ENCODE assay signal across 1 cellular context in the genomic region with DNA sequence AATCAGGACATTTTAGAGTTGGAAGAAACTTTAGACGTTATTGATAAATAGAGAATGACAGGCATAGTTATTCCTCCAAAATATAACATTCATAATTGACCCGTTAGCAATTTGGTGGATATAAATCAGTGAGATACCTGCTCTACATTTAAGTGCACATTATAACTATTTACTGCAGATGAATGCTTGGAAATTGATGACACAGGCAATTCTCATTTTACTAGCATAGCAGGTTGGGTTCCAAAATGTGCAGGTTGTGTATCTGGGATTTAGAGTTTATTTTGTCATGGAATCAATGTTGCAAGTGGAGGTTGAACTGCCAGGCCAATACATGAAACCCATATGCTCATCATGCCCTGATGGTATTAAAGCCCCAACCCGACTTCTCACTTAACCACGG.
TF ChIP-seq lines count a peak whose summit lies in the region.

No MANE protein-coding gene starts in this region.

TF ChIP-seq in HepG2, 621 proteins besides CTCF, POLR2A, EP300 and RAD21 (continued from another document):
- TF ChIP-seq, protein P1, sequence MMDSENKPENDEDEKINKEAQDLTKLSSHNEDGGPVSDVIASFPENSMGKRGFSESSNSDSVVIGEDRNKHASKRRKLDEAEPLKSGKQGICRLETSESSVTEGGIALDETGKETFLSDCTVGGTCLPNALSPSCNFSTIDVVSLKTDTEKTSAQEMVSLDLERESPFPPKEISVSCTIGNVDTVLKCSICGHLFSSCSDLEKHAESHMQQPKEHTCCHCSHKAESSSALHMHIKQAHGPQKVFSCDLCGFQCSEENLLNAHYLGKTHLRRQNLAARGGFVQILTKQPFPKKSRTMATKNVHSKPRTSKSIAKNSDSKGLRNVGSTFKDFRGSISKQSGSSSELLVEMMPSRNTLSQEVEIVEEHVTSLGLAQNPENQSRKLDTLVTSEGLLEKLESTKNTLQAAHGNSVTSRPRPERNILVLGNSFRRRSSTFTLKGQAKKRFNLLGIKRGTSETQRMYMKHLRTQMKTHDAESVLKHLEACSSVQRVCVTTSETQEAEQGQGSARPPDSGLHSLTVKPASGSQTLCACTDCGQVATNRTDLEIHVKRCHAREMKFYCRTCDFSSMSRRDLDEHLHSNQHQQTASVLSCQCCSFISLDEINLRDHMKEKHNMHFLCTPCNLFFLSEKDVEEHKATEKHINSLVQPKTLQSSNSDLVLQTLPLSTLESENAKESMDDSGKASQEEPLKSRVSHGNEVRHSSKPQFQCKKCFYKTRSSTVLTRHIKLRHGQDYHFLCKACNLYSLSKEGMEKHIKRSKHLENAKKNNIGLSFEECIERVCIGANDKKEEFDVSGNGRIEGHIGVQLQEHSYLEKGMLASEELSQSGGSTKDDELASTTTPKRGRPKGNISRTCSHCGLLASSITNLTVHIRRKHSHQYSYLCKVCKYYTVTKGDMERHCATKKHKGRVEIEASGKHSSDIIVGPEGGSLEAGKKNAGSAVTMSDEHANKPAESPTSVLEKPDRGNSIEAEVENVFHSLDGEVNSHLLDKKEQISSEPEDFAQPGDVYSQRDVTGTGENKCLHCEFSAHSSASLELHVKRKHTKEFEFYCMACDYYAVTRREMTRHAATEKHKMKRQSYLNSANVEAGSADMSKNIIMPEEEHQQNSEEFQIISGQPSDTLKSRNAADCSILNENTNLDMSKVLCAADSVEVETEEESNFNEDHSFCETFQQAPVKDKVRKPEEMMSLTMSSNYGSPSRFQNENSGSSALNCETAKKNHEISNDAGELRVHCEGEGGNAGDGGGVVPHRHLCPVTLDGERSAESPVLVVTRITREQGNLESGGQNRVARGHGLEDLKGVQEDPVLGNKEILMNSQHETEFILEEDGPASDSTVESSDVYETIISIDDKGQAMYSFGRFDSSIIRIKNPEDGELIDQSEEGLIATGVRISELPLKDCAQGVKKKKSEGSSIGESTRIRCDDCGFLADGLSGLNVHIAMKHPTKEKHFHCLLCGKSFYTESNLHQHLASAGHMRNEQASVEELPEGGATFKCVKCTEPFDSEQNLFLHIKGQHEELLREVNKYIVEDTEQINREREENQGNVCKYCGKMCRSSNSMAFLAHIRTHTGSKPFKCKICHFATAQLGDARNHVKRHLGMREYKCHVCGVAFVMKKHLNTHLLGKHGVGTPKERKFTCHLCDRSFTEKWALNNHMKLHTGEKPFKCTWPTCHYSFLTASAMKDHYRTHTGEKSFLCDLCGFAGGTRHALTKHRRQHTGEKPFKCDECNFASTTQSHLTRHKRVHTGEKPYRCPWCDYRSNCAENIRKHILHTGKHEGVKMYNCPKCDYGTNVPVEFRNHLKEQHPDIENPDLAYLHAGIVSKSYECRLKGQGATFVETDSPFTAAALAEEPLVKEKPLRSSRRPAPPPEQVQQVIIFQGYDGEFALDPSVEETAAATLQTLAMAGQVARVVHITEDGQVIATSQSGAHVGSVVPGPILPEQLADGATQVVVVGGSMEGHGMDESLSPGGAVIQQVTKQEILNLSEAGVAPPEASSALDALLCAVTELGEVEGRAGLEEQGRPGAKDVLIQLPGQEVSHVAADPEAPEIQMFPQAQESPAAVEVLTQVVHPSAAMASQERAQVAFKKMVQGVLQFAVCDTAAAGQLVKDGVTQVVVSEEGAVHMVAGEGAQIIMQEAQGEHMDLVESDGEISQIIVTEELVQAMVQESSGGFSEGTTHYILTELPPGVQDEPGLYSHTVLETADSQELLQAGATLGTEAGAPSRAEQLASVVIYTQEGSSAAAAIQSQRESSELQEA (CRISPR knock-in tag; IDR thresholded peaks at IDR 0.05; ENCODE audit: not compliant biosample characterization), result no peak
- TF ChIP-seq MAFF (IDR thresholded peaks at IDR 0.05; ENCODE audit: low read depth, low read length), result peak; percentile 94
- TF ChIP-seq, protein P2, sequence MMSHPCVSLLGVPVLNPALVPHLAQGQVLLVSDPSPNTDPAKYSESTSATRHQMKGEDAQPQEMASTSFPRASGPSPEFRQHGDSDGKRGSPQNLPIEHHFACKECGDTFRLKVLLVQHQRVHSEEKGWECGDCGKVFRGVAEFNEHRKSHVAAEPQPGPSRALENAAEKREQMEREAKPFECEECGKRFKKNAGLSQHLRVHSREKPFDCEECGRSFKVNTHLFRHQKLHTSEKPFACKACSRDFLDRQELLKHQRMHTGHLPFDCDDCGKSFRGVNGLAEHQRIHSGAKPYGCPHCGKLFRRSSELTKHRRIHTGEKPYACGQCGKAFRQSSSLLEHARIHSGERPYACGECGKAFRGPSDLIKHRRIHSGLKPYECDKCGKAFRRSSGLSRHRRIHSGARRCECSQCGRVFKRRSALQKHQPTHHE (CRISPR knock-in tag; IDR thresholded peaks at IDR 0.05; ENCODE audit: borderline replicate concordance), result no peak
